In the genomic region with DNA sequence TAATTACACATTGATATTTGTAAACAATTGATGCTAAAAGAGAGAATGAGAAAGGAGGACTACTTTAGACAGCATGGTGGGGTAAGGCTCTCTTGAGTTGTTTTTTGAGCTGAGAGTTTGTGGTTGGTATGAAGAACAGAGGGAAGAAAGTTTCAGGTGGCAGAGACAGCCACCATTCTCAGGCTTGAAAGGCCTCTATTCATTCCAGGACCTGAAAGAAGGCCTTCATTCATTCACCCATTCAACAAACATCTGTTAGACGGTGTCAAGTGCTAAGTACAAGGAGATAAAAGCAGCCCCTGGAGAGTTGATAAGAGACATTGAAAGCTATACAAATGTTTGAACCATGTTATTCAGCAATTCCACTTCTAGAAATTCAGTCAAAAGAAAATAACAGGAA, we compare ENCODE assay signal across 1 cellular context.
A peak's percentile ranks its signal among the peaks of the same experiment; 100 is the strongest.
TF ChIP-seq lines count a peak whose summit lies in the region.

No MANE protein-coding gene starts in this region.

TF ChIP-seq in GM12878, 131 proteins besides CTCF, POLR2A, EP300 and RAD21:
- TF ChIP-seq NR2C2 (IDR thresholded peaks at IDR 0.05; ENCODE audit: borderline replicate concordance, control insufficient read depth, insufficient read length, low read depth), result no peak
- TF ChIP-seq ZNF24 (IDR thresholded peaks at IDR 0.05), result peak; percentile 97
- no peak for TF ChIP-seq MXI1 (IDR thresholded peaks at IDR 0.05; ENCODE audit: low read depth, low read length)
- no peak for TF ChIP-seq SUZ12 (IDR thresholded peaks at IDR 0.05; ENCODE audit: unreplicated experiment)
- TF ChIP-seq YY1 (IDR thresholded peaks at IDR 0.05; ENCODE audit: low read depth, low read length), result 0 out of 2 replicates have a peak, but pooled peaks have one; percentile 8
- TF ChIP-seq, protein P1, sequence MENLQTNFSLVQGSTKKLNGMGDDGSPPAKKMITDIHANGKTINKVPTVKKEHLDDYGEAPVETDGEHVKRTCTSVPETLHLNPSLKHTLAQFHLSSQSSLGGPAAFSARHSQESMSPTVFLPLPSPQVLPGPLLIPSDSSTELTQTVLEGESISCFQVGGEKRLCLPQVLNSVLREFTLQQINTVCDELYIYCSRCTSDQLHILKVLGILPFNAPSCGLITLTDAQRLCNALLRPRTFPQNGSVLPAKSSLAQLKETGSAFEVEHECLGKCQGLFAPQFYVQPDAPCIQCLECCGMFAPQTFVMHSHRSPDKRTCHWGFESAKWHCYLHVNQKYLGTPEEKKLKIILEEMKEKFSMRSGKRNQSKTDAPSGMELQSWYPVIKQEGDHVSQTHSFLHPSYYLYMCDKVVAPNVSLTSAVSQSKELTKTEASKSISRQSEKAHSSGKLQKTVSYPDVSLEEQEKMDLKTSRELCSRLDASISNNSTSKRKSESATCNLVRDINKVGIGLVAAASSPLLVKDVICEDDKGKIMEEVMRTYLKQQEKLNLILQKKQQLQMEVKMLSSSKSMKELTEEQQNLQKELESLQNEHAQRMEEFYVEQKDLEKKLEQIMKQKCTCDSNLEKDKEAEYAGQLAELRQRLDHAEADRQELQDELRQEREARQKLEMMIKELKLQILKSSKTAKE (IDR thresholded peaks at IDR 0.05; ENCODE audit: low read depth, poor library complexity, severe bottlenecking), result no peak
- TF ChIP-seq RUNX3 (IDR thresholded peaks at IDR 0.05; ENCODE audit: low read length), result peak; percentile 46
- no peak for TF ChIP-seq FOS (IDR thresholded peaks at IDR 0.05; ENCODE audit: borderline replicate concordance, extremely low read depth, insufficient read length)
- TF ChIP-seq EGR1 (IDR thresholded peaks at IDR 0.05; ENCODE audit: borderline replicate concordance in 1 of 2, low read depth in 2 of 2, low read length in 2 of 2), result no peak
- TF ChIP-seq ESRRA (IDR thresholded peaks at IDR 0.05; ENCODE audit: low read length), result no peak
- no peak for TF ChIP-seq MYC (IDR thresholded peaks at IDR 0.05; ENCODE audit: insufficient read depth, insufficient read length, insufficient replicate concordance, low read length, severe bottlenecking)
- peak; percentile 19; the same call in 1 of the 2 replicates for TF ChIP-seq JUNB (IDR thresholded peaks at IDR 0.05)
- TF ChIP-seq SMC3 (IDR thresholded peaks at IDR 0.05; ENCODE audit: borderline replicate concordance, low read length), result no peak
- TF ChIP-seq ZSCAN29 (IDR thresholded peaks at IDR 0.05), result no peak
- TF ChIP-seq ZNF592 (IDR thresholded peaks at IDR 0.05), result no peak
- TF ChIP-seq RELA (IDR thresholded peaks at IDR 0.05; ENCODE audit: borderline replicate concordance, partially characterized antibody), result no peak
- TF ChIP-seq, protein P2, sequence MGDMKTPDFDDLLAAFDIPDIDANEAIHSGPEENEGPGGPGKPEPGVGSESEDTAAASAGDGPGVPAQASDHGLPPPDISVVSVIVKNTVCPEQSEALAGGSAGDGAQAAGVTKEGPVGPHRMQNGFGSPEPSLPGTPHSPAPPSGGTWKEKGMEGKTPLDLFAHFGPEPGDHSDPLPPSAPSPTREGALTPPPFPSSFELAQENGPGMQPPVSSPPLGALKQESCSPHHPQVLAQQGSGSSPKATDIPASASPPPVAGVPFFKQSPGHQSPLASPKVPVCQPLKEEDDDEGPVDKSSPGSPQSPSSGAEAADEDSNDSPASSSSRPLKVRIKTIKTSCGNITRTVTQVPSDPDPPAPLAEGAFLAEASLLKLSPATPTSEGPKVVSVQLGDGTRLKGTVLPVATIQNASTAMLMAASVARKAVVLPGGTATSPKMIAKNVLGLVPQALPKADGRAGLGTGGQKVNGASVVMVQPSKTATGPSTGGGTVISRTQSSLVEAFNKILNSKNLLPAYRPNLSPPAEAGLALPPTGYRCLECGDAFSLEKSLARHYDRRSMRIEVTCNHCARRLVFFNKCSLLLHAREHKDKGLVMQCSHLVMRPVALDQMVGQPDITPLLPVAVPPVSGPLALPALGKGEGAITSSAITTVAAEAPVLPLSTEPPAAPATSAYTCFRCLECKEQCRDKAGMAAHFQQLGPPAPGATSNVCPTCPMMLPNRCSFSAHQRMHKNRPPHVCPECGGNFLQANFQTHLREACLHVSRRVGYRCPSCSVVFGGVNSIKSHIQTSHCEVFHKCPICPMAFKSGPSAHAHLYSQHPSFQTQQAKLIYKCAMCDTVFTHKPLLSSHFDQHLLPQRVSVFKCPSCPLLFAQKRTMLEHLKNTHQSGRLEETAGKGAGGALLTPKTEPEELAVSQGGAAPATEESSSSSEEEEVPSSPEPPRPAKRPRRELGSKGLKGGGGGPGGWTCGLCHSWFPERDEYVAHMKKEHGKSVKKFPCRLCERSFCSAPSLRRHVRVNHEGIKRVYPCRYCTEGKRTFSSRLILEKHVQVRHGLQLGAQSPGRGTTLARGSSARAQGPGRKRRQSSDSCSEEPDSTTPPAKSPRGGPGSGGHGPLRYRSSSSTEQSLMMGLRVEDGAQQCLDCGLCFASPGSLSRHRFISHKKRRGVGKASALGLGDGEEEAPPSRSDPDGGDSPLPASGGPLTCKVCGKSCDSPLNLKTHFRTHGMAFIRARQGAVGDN (IDR thresholded peaks at IDR 0.05), result no peak
- no peak for TF ChIP-seq CEBPZ (IDR thresholded peaks at IDR 0.05; ENCODE audit: low read depth, low read length)
- no peak for TF ChIP-seq NR2C1 (IDR thresholded peaks at IDR 0.05)
- TF ChIP-seq NFYA (IDR thresholded peaks at IDR 0.05; ENCODE audit: borderline replicate concordance, low read depth, low read length), result no peak
- no peak for TF ChIP-seq NBN (IDR thresholded peaks at IDR 0.05)
- TF ChIP-seq PAX8 (IDR thresholded peaks at IDR 0.05), result no peak
- TF ChIP-seq, protein P3, sequence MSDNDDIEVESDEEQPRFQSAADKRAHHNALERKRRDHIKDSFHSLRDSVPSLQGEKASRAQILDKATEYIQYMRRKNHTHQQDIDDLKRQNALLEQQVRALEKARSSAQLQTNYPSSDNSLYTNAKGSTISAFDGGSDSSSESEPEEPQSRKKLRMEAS (IDR thresholded peaks at IDR 0.05; ENCODE audit: low read depth, low read length), result no peak
- TF ChIP-seq EED (IDR thresholded peaks at IDR 0.05; ENCODE audit: low read depth), result 0 out of 2 replicates have a peak, but pooled peaks have one; percentile 9
- TF ChIP-seq ELK1 (IDR thresholded peaks at IDR 0.05; ENCODE audit: low read depth, low read length), result no peak
- TF ChIP-seq DPF2 (IDR thresholded peaks at IDR 0.05), result no peak; the same call in 1 of the 2 replicates
- TF ChIP-seq CUX1 (IDR thresholded peaks at IDR 0.05; ENCODE audit: insufficient replicate concordance, low read depth, low read length), result no peak
- TF ChIP-seq ZNF622 (IDR thresholded peaks at IDR 0.05), result no peak
- TF ChIP-seq CBFB (IDR thresholded peaks at IDR 0.05; ENCODE audit: low read depth), result no peak
- TF ChIP-seq GABPA (IDR thresholded peaks at IDR 0.05; ENCODE audit: low read depth), result no peak
- no peak for TF ChIP-seq SRF (IDR thresholded peaks at IDR 0.05; ENCODE audit: low read depth in 2 of 2, low read length in 2 of 2)
